ENCODE assay signal across 26 cellular contexts in the genomic region with DNA sequence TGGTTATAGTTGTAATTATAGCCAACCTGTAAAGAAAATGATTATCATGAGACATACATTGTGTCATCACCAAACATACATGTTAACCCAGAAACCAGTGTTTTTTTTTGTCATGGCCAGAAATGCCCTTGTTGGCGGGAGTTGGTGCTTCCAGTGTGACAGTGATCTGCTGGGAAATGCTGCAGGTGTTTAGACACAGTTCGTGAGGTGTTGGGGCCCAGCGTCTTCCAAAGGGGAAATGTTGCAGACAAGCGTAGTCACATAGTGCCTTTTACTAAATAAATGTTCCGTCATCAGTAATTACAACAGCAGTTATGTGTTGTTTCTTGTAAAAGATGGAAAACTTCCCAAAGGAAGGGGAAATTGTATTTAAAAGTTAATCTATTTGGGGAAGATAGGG.
A peak's percentile ranks its signal among the peaks of the same experiment; 100 is the strongest.
DNase-seq lines count a peak whose midpoint lies in the region; ATAC-seq, FAIRE-seq and TF ChIP-seq lines count a peak whose summit lies in the region.
"Had no signal": no experiment of that assay in that cellular context is flagged by ENCODE, and none has a peak within 500 bp of the region (broad histone marks: within the 10 kb centered on the region; RNA-seq: fewer than 3 reads in every experiment).

No MANE protein-coding gene starts in this region.

- CTCF ChIA-PET in Panc1 (lab: Charles Lee) = no interaction called here

- no peak for DNase-seq in Panc1 (ENCODE audit: low read depth, low spot score)
- DNase-seq in body of pancreas = peak; percentile 59 to 82 (median 73)
- DNase-seq in pancreas = peak in 4 of 6 donors; percentile 46 to 79 (median 65)
- no peak for DNase-seq in SW480 (ENCODE audit: low spot score)
- no peak for DNase-seq in NCI-H526 (lab: John Stamatoyannopoulos, UW)
- no peak for DNase-seq in NCI-H2081 (lab: John Stamatoyannopoulos, UW)
- DNase-seq: 8988T; ACHN; BE2C; C1 segment of cervical spinal cord; CD4-positive, alpha-beta memory T cell; CD4-positive, CD25-positive, alpha-beta regulatory T cell; CD8-positive, alpha-beta memory T cell; COR-L47; DMS 273 treated with DMSO at 0.1 percent for 48 hours; DMS153; DMS53; DMS79; DND-41; EL; GDM1 had no signal

- in situ Hi-C loops in Panc1 (cut with HindIII; ENCODE audit: low pct_unique_long_range_greater_than_20kb, low sequenced_read_pairs) = no loop called here

- H3K27me3 ChIP-seq in Panc1 (ENCODE audit: control insufficient read depth, insufficient read depth, low read length) (no peaks in the 10 kb centered on the region), body of pancreas (no peaks in the 10 kb centered on the region), pancreas (no peaks in the 10 kb centered on the region)
- H3K27me3 ChIP-seq: BE2C, BLaER1 had no signal

- WGBS in body of pancreas, 2 donors = 20 to 38% methylated on average over 5 of the region's 5 CpGs
- 47 to 48% methylated on average over 5 of the region's 5 CpGs for WGBS in pancreas, 2 donors

- TF ChIP-seq CTCF in Panc1 (IDR thresholded peaks at IDR 0.05) = no peak
- no peak for TF ChIP-seq CTCF in body of pancreas (IDR thresholded peaks at IDR 0.05)
- no peak for TF ChIP-seq CTCF in pancreas (IDR thresholded peaks at IDR 0.05)

- TSS peak; percentile 2 for BruUV-seq in Panc1 (replicated peaks; lab: Mats Ljungman, UMichigan)

- H3K27ac ChIP-seq in Panc1 (ENCODE audit: low read length) (no peak overlapping the region), body of pancreas (peak overlapping the region in 1 of 4 donors; percentile 3), pancreas (no peak overlapping the region)
- H3K27ac ChIP-seq: BLaER1 had no signal

- POLR2A ChIA-PET in Panc1 (lab: Charles Lee) = no interaction called here

- H3K4me3 ChIP-seq in Panc1 (ENCODE audit: low read depth in 2 of 2, low read length in 2 of 2) = no peak overlapping the region
- H3K4me3 ChIP-seq in body of pancreas = no peak overlapping the region
- H3K4me3 ChIP-seq in pancreas = no peak overlapping the region
- H3K4me3 ChIP-seq: BLaER1, GM12878 had no signal

- H3K4me1 ChIP-seq in Panc1 (ENCODE audit: control insufficient read depth, insufficient read depth, low read length) (no peaks in the 10 kb centered on the region), body of pancreas (peaks cover 9% of the 10 kb centered on the region), pancreas (no peaks in the 10 kb centered on the region)
- H3K4me1 ChIP-seq: BE2C, BLaER1 had no signal

- H3K36me3 ChIP-seq in Panc1 (ENCODE audit: control insufficient read depth, insufficient read depth, low read length) = peaks cover 33% of the 10 kb centered on the region
- peaks cover 0 to 13% of the 10 kb centered on the region in 2 donors for H3K36me3 ChIP-seq in body of pancreas (replicated peaks in 1 of 2; ENCODE audit: insufficient read depth in 1 of 2, low read depth in 2 of 2)
- H3K36me3 ChIP-seq in pancreas = peaks cover 0 to 37% (median 0%) of the 10 kb centered on the region in 3 donors

- TF ChIP-seq POLR2A in body of pancreas (IDR thresholded peaks at IDR 0.05) = no peak

- ATAC-seq in Panc1 (no peak), body of pancreas (peak; percentile 79), pancreas (peak; percentile 82 to 95 (median 88))
- ATAC-seq: GM12878 had no signal

- no peaks in the 10 kb centered on the region for H3K9me3 ChIP-seq in Panc1 (ENCODE audit: control insufficient read depth, insufficient read depth, low read depth, low read length)
- H3K9me3 ChIP-seq in body of pancreas = no peaks in the 10 kb centered on the region
- no peaks in the 10 kb centered on the region for H3K9me3 ChIP-seq in pancreas
- H3K9me3 ChIP-seq: BE2C, BLaER1 had no signal

- intact Hi-C loops in Panc1 (cut with micrococcal nuclease; ENCODE audit: unreplicated experiment) = no loop called here
- intact Hi-C loops in body of pancreas (cut with DNase I) = no loop called here
- intact Hi-C loops in pancreas (cut with DNase I) = no loop called here

- FAIRE-seq in pancreas (lab: Jason Lieb, UNC) = no peak
- FAIRE-seq: A204.1, GM12878, GM12892, GM18507 had no signal

Comparison
In these comparisons a context has a peak if more than half of its experiments do, and no peak if none do; other contexts are left out.
1. DNase-seq: peak in body of pancreas (4 of 4) and pancreas (4 of 6); none in Panc1 (single experiment), SW480 (single experiment), NCI-H526 (0 of 2) and NCI-H2081 (0 of 2).